15 cellular contexts compared by ENCODE assay signal in genomic region chr7:159061209-159061608, GRCh38.
A peak's percentile ranks its signal among the peaks of the same experiment; 100 is the strongest.
DNase-seq lines count a peak whose midpoint lies in the region; ATAC-seq and TF ChIP-seq lines count a peak whose summit lies in the region.
"Had no signal": no experiment of that assay in that cellular context is flagged by ENCODE, and none has a peak within 500 bp of the region (broad histone marks: within the 10 kb centered on the region; RNA-seq: fewer than 3 reads in every experiment).

No MANE protein-coding gene starts in this region.

- H3K27ac Mint-ChIP-seq in CD14-positive monocyte = no peak overlapping the region
- H3K27ac Mint-ChIP-seq: CD4-positive, alpha-beta T cell; H9; IgD-negative memory B cell had no signal

- H3K36me3 Mint-ChIP-seq in CD14-positive monocyte = no peaks in the 10 kb centered on the region

- TF ChIP-seq CTCF in ascending aorta (IDR thresholded peaks at IDR 0.05) = no peak
- TF ChIP-seq CTCF in hepatocyte (IDR thresholded peaks at IDR 0.05; ENCODE audit: poor library complexity) = no peak
- TF ChIP-seq CTCF in smooth muscle cell (IDR thresholded peaks at IDR 0.05; ENCODE audit: borderline replicate concordance, insufficient read depth, poor library complexity, severe bottlenecking) = no peak
- TF ChIP-seq CTCF in vagina (IDR thresholded peaks at IDR 0.05) = no peak
- no peak for TF ChIP-seq CTCF in CD14-positive monocyte (IDR thresholded peaks at IDR 0.05)
- TF ChIP-seq CTCF in upper lobe of right lung (IDR thresholded peaks at IDR 0.05) = no peak

- ATAC-seq in upper lobe of right lung = no peak
- ATAC-seq: HepG2 had no signal

- no peak for DNase-seq in ascending aorta (ENCODE audit: low spot score in 2 of 2)
- DNase-seq in hepatocyte (ENCODE audit: low spot score) = no peak
- DNase-seq in smooth muscle cell (lab: John Stamatoyannopoulos, UW; ENCODE audit: unreplicated experiment) = no peak
- peak; percentile 47 to 88 for DNase-seq in vagina (ENCODE audit: extremely low spot score in 2 of 2)
- no peak for DNase-seq in retina
- DNase-seq in CD14-positive monocyte (ENCODE audit: low spot score) = no peak
- no peak for DNase-seq in upper lobe of right lung
- DNase-seq: BE2C; C1 segment of cervical spinal cord; Caco-2; CD4-positive, alpha-beta T cell; GOT3 had no signal

- no peaks in the 10 kb centered on the region for H3K79me2 ChIP-seq in hepatocyte
- no peaks in the 10 kb centered on the region for H3K79me2 ChIP-seq in smooth muscle cell (ENCODE audit: low read depth)

- peaks cover 0 to 5% of the 10 kb centered on the region in 2 donors for H3K36me3 ChIP-seq in ascending aorta
- H3K36me3 ChIP-seq in hepatocyte (replicated peaks; ENCODE audit: insufficient read depth, low read depth) = no peaks in the 10 kb centered on the region
- H3K36me3 ChIP-seq in smooth muscle cell (ENCODE audit: low read depth) = no peaks in the 10 kb centered on the region
- H3K36me3 ChIP-seq in vagina = no peaks in the 10 kb centered on the region
- no peaks in the 10 kb centered on the region for H3K36me3 ChIP-seq in upper lobe of right lung
- H3K36me3 ChIP-seq: BE2C had no signal

- H3K4me3 ChIP-seq in ascending aorta (peak overlapping the region; percentile 1 to 54), hepatocyte (no peak overlapping the region), smooth muscle cell (no peak overlapping the region), vagina (no peak overlapping the region), upper lobe of right lung (no peak overlapping the region)

- no peak overlapping the region for H3K9ac ChIP-seq in smooth muscle cell (ENCODE audit: low read depth)

- H3K4me2 ChIP-seq in hepatocyte (peak overlapping the region; percentile 34), smooth muscle cell (peak overlapping the region; percentile 78)

- no peaks in the 10 kb centered on the region for H3K4me1 Mint-ChIP-seq in CD14-positive monocyte
- H3K4me1 Mint-ChIP-seq: IgD-negative memory B cell had no signal

- H3K27me3 Mint-ChIP-seq in CD14-positive monocyte (ENCODE audit: low read depth in 3 of 3) = peaks cover 2 to 4% (median 2%) of the 10 kb centered on the region in 3 donors
- H3K27me3 Mint-ChIP-seq: CD4-positive, alpha-beta T cell had no signal

- peak overlapping the region in 1 of 2 donors; percentile 37 for H3K27ac ChIP-seq in ascending aorta
- no peak overlapping the region for H3K27ac ChIP-seq in hepatocyte
- H3K27ac ChIP-seq in smooth muscle cell (ENCODE audit: low read depth) = no peak overlapping the region
- no peak overlapping the region for H3K27ac ChIP-seq in vagina
- H3K27ac ChIP-seq in upper lobe of right lung = no peak overlapping the region

- intact Hi-C loops in ascending aorta (cut with DNase I) (no loop called here), vagina (cut with DNase I) (no loop called here), CD14-positive monocyte (cut with micrococcal nuclease) (no loop called here), upper lobe of right lung (cut with DNase I) (no loop called here)

- no peak overlapping the region for H2AFZ ChIP-seq in hepatocyte
- H2AFZ ChIP-seq in smooth muscle cell (ENCODE audit: low read depth) = no peak overlapping the region

- peaks cover 0 to 21% (median 16%) of the 10 kb centered on the region in 7 donors for H3K9me3 Mint-ChIP-seq in CD14-positive monocyte
- H3K9me3 Mint-ChIP-seq: CD4-positive, alpha-beta T cell; IgD-negative memory B cell had no signal

- H3K27me3 ChIP-seq in ascending aorta (no peaks in the 10 kb centered on the region), hepatocyte (no peaks in the 10 kb centered on the region), smooth muscle cell (ENCODE audit: low read depth) (no peaks in the 10 kb centered on the region), vagina (no peaks in the 10 kb centered on the region), upper lobe of right lung (peaks cover 16% of the 10 kb centered on the region)
- H3K27me3 ChIP-seq: BE2C had no signal

- H3K9me3 ChIP-seq in ascending aorta = no peaks in the 10 kb centered on the region
- no peaks in the 10 kb centered on the region for H3K9me3 ChIP-seq in hepatocyte (ENCODE audit: low read depth)
- H3K9me3 ChIP-seq in smooth muscle cell (replicated peaks; ENCODE audit: low read depth) = no peaks in the 10 kb centered on the region
- H3K9me3 ChIP-seq in vagina = no peaks in the 10 kb centered on the region
- H3K9me3 ChIP-seq in upper lobe of right lung = no peaks in the 10 kb centered on the region
- H3K9me3 ChIP-seq: BE2C had no signal

- 92% methylated on average over 4 of the region's 4 CpGs for WGBS in hepatocyte (ENCODE audit: low lambda C conversion rate, missing lambda C conversion rate)
- WGBS in smooth muscle cell (ENCODE audit: low lambda C conversion rate) = 75% methylated on average over 4 of the region's 4 CpGs

- no peak overlapping the region for H3K4me3 Mint-ChIP-seq in CD14-positive monocyte
- H3K4me3 Mint-ChIP-seq: CD4-positive, alpha-beta T cell; IgD-negative memory B cell had no signal

- no peaks in the 10 kb centered on the region for H4K20me1 ChIP-seq in hepatocyte (ENCODE audit: insufficient read depth, poor library complexity, severe bottlenecking)
- no peaks in the 10 kb centered on the region for H4K20me1 ChIP-seq in smooth muscle cell (ENCODE audit: low read depth)

- TF ChIP-seq POLR2A in vagina (IDR thresholded peaks at IDR 0.05) = no peak

- H3K4me1 ChIP-seq in ascending aorta (no peaks in the 10 kb centered on the region), hepatocyte (ENCODE audit: insufficient read depth) (no peaks in the 10 kb centered on the region), smooth muscle cell (ENCODE audit: low read depth) (no peaks in the 10 kb centered on the region), vagina (no peaks in the 10 kb centered on the region), upper lobe of right lung (no peaks in the 10 kb centered on the region)
- H3K4me1 ChIP-seq: BE2C, Caco-2 had no signal

- no peaks in the 10 kb centered on the region for H3F3A ChIP-seq in smooth muscle cell (ENCODE audit: low read depth)

- no peaks in the 10 kb centered on the region for H3K9me2 ChIP-seq in hepatocyte (replicated peaks; ENCODE audit: insufficient read depth)

Comparison
In these comparisons a context has a peak if more than half of its experiments do, and no peak if none do; other contexts are left out.
1. DNase-seq: peak in vagina (2 of 2); none in ascending aorta (0 of 2), hepatocyte (single experiment), smooth muscle cell (single experiment), retina (single experiment), CD14-positive monocyte (single experiment) and upper lobe of right lung (single experiment).
2. H3K4me3 ChIP-seq: peak in ascending aorta (2 of 2); none in hepatocyte (single experiment), smooth muscle cell (single experiment), vagina (0 of 2) and upper lobe of right lung (single experiment).